1 cellular context compared by ENCODE assay signal in the genomic region with DNA sequence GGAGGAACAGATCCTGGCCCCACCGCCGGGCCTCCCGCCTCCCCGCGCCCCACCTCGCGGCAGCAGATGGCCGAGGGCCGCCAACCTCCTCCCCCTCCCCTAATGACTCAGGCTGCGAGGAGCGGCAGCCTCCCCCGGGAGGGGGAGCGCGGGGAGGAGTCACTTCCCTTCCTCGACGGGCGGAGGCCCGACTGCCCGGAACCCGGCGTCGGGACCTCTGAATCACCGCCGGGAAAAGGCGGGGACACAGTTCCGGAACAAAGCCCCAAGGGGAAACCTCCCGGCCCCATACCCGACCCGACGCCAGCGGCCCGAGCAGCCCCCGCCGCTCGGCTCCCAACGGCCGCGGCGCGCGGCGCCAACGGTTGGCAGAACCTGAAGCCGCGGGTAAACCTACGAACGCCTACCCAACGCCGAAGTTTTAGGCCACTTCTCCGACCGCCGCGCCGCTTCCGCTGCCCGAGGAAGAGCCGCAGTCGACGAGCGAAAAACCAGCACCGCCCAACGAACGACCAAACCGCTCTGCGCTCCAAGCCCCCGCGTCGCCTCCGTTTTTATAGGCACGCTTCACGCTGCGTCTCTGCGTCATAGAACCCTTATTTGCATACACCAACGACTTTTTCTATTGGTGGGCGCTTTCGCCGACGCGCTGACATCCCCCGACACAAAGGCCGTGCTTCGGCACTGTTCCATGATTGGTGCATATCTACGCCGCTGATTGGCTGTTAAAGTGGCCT.
TF ChIP-seq lines count a peak whose summit lies in the region.

No MANE protein-coding gene starts in this region.

TF ChIP-seq in HepG2, 621 proteins besides CTCF, POLR2A, EP300 and RAD21 (continued from another document and continues in another):
- TF ChIP-seq, protein P1, sequence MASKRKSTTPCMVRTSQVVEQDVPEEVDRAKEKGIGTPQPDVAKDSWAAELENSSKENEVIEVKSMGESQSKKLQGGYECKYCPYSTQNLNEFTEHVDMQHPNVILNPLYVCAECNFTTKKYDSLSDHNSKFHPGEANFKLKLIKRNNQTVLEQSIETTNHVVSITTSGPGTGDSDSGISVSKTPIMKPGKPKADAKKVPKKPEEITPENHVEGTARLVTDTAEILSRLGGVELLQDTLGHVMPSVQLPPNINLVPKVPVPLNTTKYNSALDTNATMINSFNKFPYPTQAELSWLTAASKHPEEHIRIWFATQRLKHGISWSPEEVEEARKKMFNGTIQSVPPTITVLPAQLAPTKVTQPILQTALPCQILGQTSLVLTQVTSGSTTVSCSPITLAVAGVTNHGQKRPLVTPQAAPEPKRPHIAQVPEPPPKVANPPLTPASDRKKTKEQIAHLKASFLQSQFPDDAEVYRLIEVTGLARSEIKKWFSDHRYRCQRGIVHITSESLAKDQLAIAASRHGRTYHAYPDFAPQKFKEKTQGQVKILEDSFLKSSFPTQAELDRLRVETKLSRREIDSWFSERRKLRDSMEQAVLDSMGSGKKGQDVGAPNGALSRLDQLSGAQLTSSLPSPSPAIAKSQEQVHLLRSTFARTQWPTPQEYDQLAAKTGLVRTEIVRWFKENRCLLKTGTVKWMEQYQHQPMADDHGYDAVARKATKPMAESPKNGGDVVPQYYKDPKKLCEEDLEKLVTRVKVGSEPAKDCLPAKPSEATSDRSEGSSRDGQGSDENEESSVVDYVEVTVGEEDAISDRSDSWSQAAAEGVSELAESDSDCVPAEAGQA (IDR thresholded peaks at IDR 0.05; ENCODE audit: low read depth), result peak; percentile 58; the same call in 1 of the 2 replicates
- TF ChIP-seq, protein P1 (CRISPR knock-in tag; IDR thresholded peaks at IDR 0.05; ENCODE audit: borderline replicate concordance), result 0 out of 2 replicates have a peak, but pooled peaks have one; percentile 77
- TF ChIP-seq ZNF501 (CRISPR knock-in tag; IDR thresholded peaks at IDR 0.05) (peak; percentile 99), STAG1 (CRISPR knock-in tag; IDR thresholded peaks at IDR 0.05) (no peak; the same call in 1 of the 2 replicates), SNAI1 (CRISPR knock-in tag; IDR thresholded peaks at IDR 0.05; ENCODE audit: borderline replicate concordance) (peak; percentile 61; the same call in 1 of the 2 replicates), TOPORS (CRISPR knock-in tag; IDR thresholded peaks at IDR 0.05) (no peak), ZNF512 (CRISPR knock-in tag; IDR thresholded peaks at IDR 0.05) (no peak), ZMYM2 (CRISPR knock-in tag; IDR thresholded peaks at IDR 0.05) (no peak; the same call in 1 of the 2 replicates), ZNF292 (CRISPR knock-in tag; IDR thresholded peaks at IDR 0.05; ENCODE audit: borderline replicate concordance, low read depth) (no peak; the same call in 1 of the 2 replicates), ZBTB8A (CRISPR knock-in tag; IDR thresholded peaks at IDR 0.05; ENCODE audit: borderline replicate concordance, low read depth) (0 out of 2 replicates have a peak, but pooled peaks have one; percentile 41), HMG20B (CRISPR knock-in tag; conservative IDR thresholded peaks at IDR 0.05) (peak; percentile 68), TCF12 (IDR thresholded peaks at IDR 0.05) (no peak), TCF12 (CRISPR knock-in tag; IDR thresholded peaks at IDR 0.05) (peak; percentile 92), ZNF430 (CRISPR knock-in tag; IDR thresholded peaks at IDR 0.05) (0 out of 2 replicates have a peak, but pooled peaks have one; percentile 58), ZNF333 (CRISPR knock-in tag; IDR thresholded peaks at IDR 0.05; ENCODE audit: borderline replicate concordance) (peak; percentile 97; the same call in 1 of the 2 replicates), NFKBIZ (CRISPR knock-in tag; IDR thresholded peaks at IDR 0.05) (peak; percentile 98), ZNF234 (CRISPR knock-in tag; conservative IDR thresholded peaks at IDR 0.05) (no peak), MAFG (CRISPR knock-in tag; IDR thresholded peaks at IDR 0.05) (no peak), CHD4 (IDR thresholded peaks at IDR 0.05; ENCODE audit: borderline replicate concordance, low read length) (no peak), ZNF713 (CRISPR knock-in tag; IDR thresholded peaks at IDR 0.05) (no peak; the same call in 1 of the 2 replicates), PTBP1 (IDR thresholded peaks at IDR 0.05; ENCODE audit: low read depth, low read length, poor library complexity, severe bottlenecking) (no peak), MAX (IDR thresholded peaks at IDR 0.05) (peak; percentile 81), ZSCAN22 (CRISPR knock-in tag; IDR thresholded peaks at IDR 0.05) (no peak; the same call in 1 of the 2 replicates), RFXANK (CRISPR knock-in tag; IDR thresholded peaks at IDR 0.05) (peak; percentile 80; the same call in 1 of the 2 replicates), ZNF883 (CRISPR knock-in tag; IDR thresholded peaks at IDR 0.05; ENCODE audit: not compliant biosample characterization) (peak; percentile 98), PITX1 (CRISPR knock-in tag; IDR thresholded peaks at IDR 0.05) (peak; percentile 85), JUND (CRISPR knock-in tag; IDR thresholded peaks at IDR 0.05) (peak; percentile 52), CBFB (CRISPR knock-in tag; IDR thresholded peaks at IDR 0.05) (peak; percentile 88), ZZZ3 (CRISPR knock-in tag; IDR thresholded peaks at IDR 0.05; ENCODE audit: borderline replicate concordance) (no peak; the same call in 1 of the 2 replicates), ZNF232 (CRISPR knock-in tag; IDR thresholded peaks at IDR 0.05; ENCODE audit: borderline replicate concordance) (no peak; the same call in 1 of the 2 replicates), ZNF629 (CRISPR knock-in tag; conservative IDR thresholded peaks at IDR 0.05) (0 out of 2 replicates have a peak, but pooled peaks have one; percentile 39), DPF2 (CRISPR knock-in tag; IDR thresholded peaks at IDR 0.05; ENCODE audit: borderline replicate concordance, low read depth) (peak; percentile 17; the same call in 1 of the 2 replicates), YY1 (IDR thresholded peaks at IDR 0.05; ENCODE audit: insufficient read depth, insufficient replicate concordance, low read depth, low read length) (peak; percentile 80), THRA (CRISPR knock-in tag; IDR thresholded peaks at IDR 0.05; ENCODE audit: borderline replicate concordance) (peak; percentile 78), PRMT3 (CRISPR knock-in tag; IDR thresholded peaks at IDR 0.05; ENCODE audit: borderline replicate concordance, low read depth) (no peak)
- TF ChIP-seq, protein P2, sequence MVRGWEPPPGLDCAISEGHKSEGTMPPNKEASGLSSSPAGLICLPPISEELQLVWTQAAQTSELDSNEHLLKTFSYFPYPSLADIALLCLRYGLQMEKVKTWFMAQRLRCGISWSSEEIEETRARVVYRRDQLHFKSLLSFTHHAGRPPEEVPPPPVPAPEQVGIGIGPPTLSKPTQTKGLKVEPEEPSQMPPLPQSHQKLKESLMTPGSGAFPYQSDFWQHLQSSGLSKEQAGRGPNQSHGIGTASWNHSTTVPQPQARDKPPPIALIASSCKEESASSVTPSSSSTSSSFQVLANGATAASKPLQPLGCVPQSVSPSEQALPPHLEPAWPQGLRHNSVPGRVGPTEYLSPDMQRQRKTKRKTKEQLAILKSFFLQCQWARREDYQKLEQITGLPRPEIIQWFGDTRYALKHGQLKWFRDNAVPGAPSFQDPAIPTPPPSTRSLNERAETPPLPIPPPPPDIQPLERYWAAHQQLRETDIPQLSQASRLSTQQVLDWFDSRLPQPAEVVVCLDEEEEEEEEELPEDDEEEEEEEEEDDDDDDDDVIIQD (CRISPR knock-in tag; IDR thresholded peaks at IDR 0.05; ENCODE audit: low read depth), result 0 out of 2 replicates have a peak, but pooled peaks have one; percentile 60
- TF ChIP-seq, protein P3, sequence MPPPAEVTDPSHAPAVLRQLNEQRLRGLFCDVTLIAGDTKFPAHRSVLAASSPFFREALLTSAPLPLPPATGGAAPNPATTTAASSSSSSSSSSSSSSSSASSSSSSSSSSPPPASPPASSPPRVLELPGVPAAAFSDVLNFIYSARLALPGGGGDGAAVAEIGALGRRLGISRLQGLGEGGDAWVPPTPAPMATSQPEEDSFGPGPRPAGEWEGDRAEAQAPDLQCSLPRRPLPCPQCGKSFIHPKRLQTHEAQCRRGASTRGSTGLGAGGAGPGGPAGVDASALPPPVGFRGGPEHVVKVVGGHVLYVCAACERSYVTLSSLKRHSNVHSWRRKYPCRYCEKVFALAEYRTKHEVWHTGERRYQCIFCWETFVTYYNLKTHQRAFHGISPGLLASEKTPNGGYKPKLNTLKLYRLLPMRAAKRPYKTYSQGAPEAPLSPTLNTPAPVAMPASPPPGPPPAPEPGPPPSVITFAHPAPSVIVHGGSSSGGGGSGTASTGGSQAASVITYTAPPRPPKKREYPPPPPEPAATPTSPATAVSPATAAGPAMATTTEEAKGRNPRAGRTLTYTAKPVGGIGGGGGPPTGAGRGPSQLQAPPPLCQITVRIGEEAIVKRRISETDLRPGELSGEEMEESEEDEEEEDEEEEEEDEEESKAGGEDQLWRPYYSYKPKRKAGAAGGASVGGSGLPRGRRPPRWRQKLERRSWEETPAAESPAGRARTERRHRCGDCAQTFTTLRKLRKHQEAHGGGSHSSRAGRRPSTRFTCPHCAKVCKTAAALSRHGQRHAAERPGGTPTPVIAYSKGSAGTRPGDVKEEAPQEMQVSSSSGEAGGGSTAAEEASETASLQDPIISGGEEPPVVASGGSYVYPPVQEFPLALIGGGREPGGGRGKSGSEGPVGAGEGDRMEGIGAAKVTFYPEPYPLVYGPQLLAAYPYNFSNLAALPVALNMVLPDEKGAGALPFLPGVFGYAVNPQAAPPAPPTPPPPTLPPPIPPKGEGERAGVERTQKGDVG (CRISPR knock-in tag; IDR thresholded peaks at IDR 0.05; ENCODE audit: borderline replicate concordance), result peak; percentile 81; the same call in 1 of the 2 replicates
- TF ChIP-seq, protein P4, sequence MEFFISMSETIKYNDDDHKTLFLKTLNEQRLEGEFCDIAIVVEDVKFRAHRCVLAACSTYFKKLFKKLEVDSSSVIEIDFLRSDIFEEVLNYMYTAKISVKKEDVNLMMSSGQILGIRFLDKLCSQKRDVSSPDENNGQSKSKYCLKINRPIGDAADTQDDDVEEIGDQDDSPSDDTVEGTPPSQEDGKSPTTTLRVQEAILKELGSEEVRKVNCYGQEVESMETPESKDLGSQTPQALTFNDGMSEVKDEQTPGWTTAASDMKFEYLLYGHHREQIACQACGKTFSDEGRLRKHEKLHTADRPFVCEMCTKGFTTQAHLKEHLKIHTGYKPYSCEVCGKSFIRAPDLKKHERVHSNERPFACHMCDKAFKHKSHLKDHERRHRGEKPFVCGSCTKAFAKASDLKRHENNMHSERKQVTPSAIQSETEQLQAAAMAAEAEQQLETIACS (CRISPR knock-in tag; IDR thresholded peaks at IDR 0.05), result 0 out of 2 replicates have a peak, but pooled peaks have one; percentile 53
